Comparison of ENCODE assay signal across 27 cellular contexts in the genomic region with DNA sequence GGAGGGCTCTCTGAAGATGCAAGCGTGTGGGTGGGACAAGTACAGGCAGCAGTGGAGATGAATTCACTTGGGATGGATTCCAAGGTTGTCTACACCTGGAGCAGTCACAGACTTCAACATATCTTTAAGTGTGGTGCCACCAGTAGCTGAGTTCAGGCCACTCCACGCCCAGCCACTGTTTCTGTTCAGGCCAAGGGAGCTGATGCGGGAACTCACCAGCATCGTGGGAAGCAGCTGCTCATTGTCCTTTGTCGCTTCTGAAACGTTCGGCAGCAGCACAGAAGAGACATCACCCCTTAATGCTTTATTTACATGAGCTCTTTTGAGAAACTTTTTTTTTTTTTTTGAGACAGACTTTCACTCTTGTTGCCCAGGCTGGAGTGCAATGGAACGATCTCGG. TPM values are rescaled to one million over a fixed set of nuclear protein-coding genes. Genes with fewer than 3 reads are reported as not detected.
"Had no signal": no experiment of that assay in that cellular context is flagged by ENCODE, and none has a peak within 500 bp of the region (broad histone marks: within the 10 kb centered on the region; RNA-seq: fewer than 3 reads in every experiment).

No MANE protein-coding gene starts in this region.

- H3K4me3 ChIP-seq: neural progenitor cell, pancreas, prostate gland, right atrium auricular region, right lobe of liver, sigmoid colon, thoracic aorta, thyroid gland, tibial nerve, upper lobe of left lung, vagina had no signal

- H3K9me3 Mint-ChIP-seq: naive thymus-derived CD4-positive, alpha-beta T cell; natural killer cell; nephron; neural progenitor cell; stimulated activated memory B cell treated with anti-CD40 and anti-IgM and Interleukin-4, amounts not matched to agents 10 μg/mL and 1 μg/mL and 100 μg/mL, for 72 hours; stimulated activated naive CD8-positive, alpha-beta T cell treated with anti-CD3 and anti-CD28 coated beads, Interleukin-15, amount 100 ng/mL, for 72 hours had no signal

- H3K4me1 ChIP-seq: neural progenitor cell, prostate gland, sigmoid colon, thyroid gland, upper lobe of left lung had no signal

- H3K9ac ChIP-seq: neural progenitor cell had no signal

- H2AFZ ChIP-seq: neural progenitor cell had no signal

- H3K36me3 ChIP-seq: neural progenitor cell, pancreas, prostate gland, right atrium auricular region, right lobe of liver, sigmoid colon, thoracic aorta, thyroid gland, tibial nerve, upper lobe of left lung, vagina had no signal

- DNase-seq: naive thymus-derived CD4-positive, alpha-beta T cell; natural killer cell; occipital lobe; retina; sigmoid colon; small intestine; stimulated activated CD4-positive, alpha-beta T cell treated with anti-CD3 and anti-CD28 coated beads, Interleukin-15, amount 100 ng/mL, for 24 hours; stimulated activated CD4-positive, alpha-beta T cell treated with anti-CD3 and anti-CD28 coated beads, Interleukin-2, amount 100 ng/mL, for 24 hours; stimulated activated CD4-positive, alpha-beta T cell treated with anti-CD3 and anti-CD28 coated beads, Interleukin-2, amount 100 ng/mL, for 48 hours; stimulated activated CD4-positive, alpha-beta T cell treated with anti-CD3 and anti-CD28 coated beads, Interleukin-4, amount 100 ng/mL, for 24 hours; stimulated activated naive CD4-positive, alpha-beta T cell; stimulated activated naive CD8-positive, alpha-beta T cell treated with anti-CD3 and anti-CD28 coated beads, Interleukin-15, amount 100 ng/mL, for 72 hours; stimulated activated naive CD8-positive, alpha-beta T cell treated with anti-CD3 and anti-CD28 coated beads, Interleukin-15, Interleukin-2, amounts not matched to agents 100 U/mL and 50 U/mL, for 24 hours; substantia nigra; thyroid gland; trophoblast cell; upper lobe of left lung had no signal

- H3K9me3 ChIP-seq: pancreas, prostate gland, right atrium auricular region, right lobe of liver, sigmoid colon, thoracic aorta, thyroid gland, tibial nerve, upper lobe of left lung, vagina had no signal

- H3K27me3 ChIP-seq: neural progenitor cell, pancreas, right atrium auricular region, right lobe of liver, sigmoid colon, thyroid gland, tibial nerve, upper lobe of left lung, vagina had no signal

- H3K36me3 Mint-ChIP-seq: natural killer cell; neural progenitor cell; stimulated activated memory B cell treated with anti-CD40 and anti-IgM and Interleukin-4, amounts not matched to agents 10 μg/mL and 1 μg/mL and 100 μg/mL, for 72 hours had no signal

- H3K4me3 Mint-ChIP-seq: naive thymus-derived CD4-positive, alpha-beta T cell; natural killer cell; nephron; neural progenitor cell; stimulated activated memory B cell treated with anti-CD40 and anti-IgM and Interleukin-4, amounts not matched to agents 10 μg/mL and 1 μg/mL and 100 μg/mL, for 72 hours; stimulated activated naive CD8-positive, alpha-beta T cell treated with anti-CD3 and anti-CD28 coated beads, Interleukin-15, amount 100 ng/mL, for 72 hours had no signal

- H3K27ac Mint-ChIP-seq: naive thymus-derived CD4-positive, alpha-beta T cell; natural killer cell; nephron; neural progenitor cell; stimulated activated memory B cell treated with anti-CD40 and anti-IgM and Interleukin-4, amounts not matched to agents 10 μg/mL and 1 μg/mL and 100 μg/mL, for 72 hours had no signal

- H3K4me2 ChIP-seq: neural progenitor cell had no signal

- ATAC-seq: naive thymus-derived CD4-positive, alpha-beta T cell; natural killer cell; pancreas; right lobe of liver; stimulated activated memory B cell treated with anti-CD40 and anti-IgM and Interleukin-4, amounts not matched to agents 10 μg/mL and 1 μg/mL and 100 μg/mL, for 72 hours; stimulated activated naive CD8-positive, alpha-beta T cell treated with anti-CD3 and anti-CD28 coated beads, Interleukin-15, amount 100 ng/mL, for 72 hours; stimulated activated naive CD8-positive, alpha-beta T cell treated with anti-CD3 and anti-CD28 coated beads, Interleukin-15, Interleukin-2, amounts not matched to agents 100 U/mL and 50 U/mL, for 24 hours had no signal

- H3K27ac ChIP-seq: neural progenitor cell, pancreas, prostate gland, right atrium auricular region, right lobe of liver, sigmoid colon, thoracic aorta, thyroid gland, tibial nerve, upper lobe of left lung, vagina had no signal

- H3K4me1 Mint-ChIP-seq: natural killer cell had no signal

RNA-seq across cellular contexts. Expression of a gene that starts 19.9 kb away (rescaled TPM):
- total RNA-seq: naive thymus-derived CD4-positive, alpha-beta T cell had no signal
